ENCODE assay signal across 8 cellular contexts in genomic region chr19:1847348-1847683, GRCh38. TPM values are rescaled to one million over a fixed set of nuclear protein-coding genes. Genes with fewer than 3 reads are reported as not detected.
A peak's percentile ranks its signal among the peaks of the same experiment; 100 is the strongest.
DNase-seq lines count a peak whose midpoint lies in the region; ATAC-seq and TF ChIP-seq lines count a peak whose summit lies in the region.

No MANE protein-coding gene starts in this region.

- peaks cover 33 to 72% (median 50%) of the 10 kb centered on the region in 7 donors for H3K4me1 Mint-ChIP-seq in naive thymus-derived CD4-positive, alpha-beta T cell

- peak overlapping the region; percentile 81 to 93 for H3K9ac ChIP-seq in colonic mucosa (ENCODE audit: low read depth in 2 of 2, low read length in 2 of 2)

- H3K4me3 Mint-ChIP-seq in naive thymus-derived CD4-positive, alpha-beta T cell, result peak overlapping the region; percentile 83 to 95 (median 91)

- no peaks in the 10 kb centered on the region for H3K27me3 Mint-ChIP-seq in naive thymus-derived CD4-positive, alpha-beta T cell

- H3K4me3 ChIP-seq in AG04450 (ENCODE audit: low read depth, low read length) (peak overlapping the region; percentile 96), colonic mucosa (peak overlapping the region; percentile 100)
- peak overlapping the region; percentile 86 for H3K4me3 ChIP-seq in Jurkat, Clone E6-1 (ENCODE audit: low read length)
- peak overlapping the region; percentile 85 for H3K4me3 ChIP-seq in naive thymus-derived CD4-positive, alpha-beta T cell (ENCODE audit: low read length)

- H3K27me3 ChIP-seq in AG04450 (ENCODE audit: control insufficient read depth, insufficient read depth, low read length) (no peaks in the 10 kb centered on the region), colonic mucosa (no peaks in the 10 kb centered on the region)
- no peaks in the 10 kb centered on the region for H3K27me3 ChIP-seq in naive thymus-derived CD4-positive, alpha-beta T cell (ENCODE audit: control insufficient read depth in 2 of 2, insufficient read depth in 2 of 2, low read length in 2 of 2)

- TF ChIP-seq CTCF in AG04450 (IDR thresholded peaks at IDR 0.05; ENCODE audit: low read depth, low read length), result no peak
- TF ChIP-seq CTCF in colonic mucosa (IDR thresholded peaks at IDR 0.05), result no peak

- H3K27ac Mint-ChIP-seq in naive thymus-derived CD4-positive, alpha-beta T cell, result peak overlapping the region; percentile 85 to 95 (median 90)

- ATAC-seq in naive thymus-derived CD4-positive, alpha-beta T cell, result no peak
- ATAC-seq in GM21529 (IDR thresholded peaks at IDR 0.05; ENCODE audit: unreplicated experiment), result no peak

- peaks cover 15% of the 10 kb centered on the region for H3K4me1 ChIP-seq in colonic mucosa
- peaks cover 23 to 61% of the 10 kb centered on the region in 2 donors for H3K4me1 ChIP-seq in naive thymus-derived CD4-positive, alpha-beta T cell (ENCODE audit: control insufficient read depth in 2 of 2, insufficient read depth in 2 of 2, low read length in 2 of 2)

- no peaks in the 10 kb centered on the region; the same call in 1 of the 2 replicates for H3K9me3 ChIP-seq in AG04450 (ENCODE audit: control insufficient read depth, insufficient read depth, low read length)
- H3K9me3 ChIP-seq in colonic mucosa, result no peaks in the 10 kb centered on the region
- H3K9me3 ChIP-seq in naive thymus-derived CD4-positive, alpha-beta T cell (ENCODE audit: control insufficient read depth in 2 of 3, low read length in 3 of 3), result no peaks in the 10 kb centered on the region

- no peaks in the 10 kb centered on the region for H3K36me3 Mint-ChIP-seq in naive thymus-derived CD4-positive, alpha-beta T cell

- intact Hi-C loops in colonic mucosa (cut with DNase I), result no loop called here
- intact Hi-C loops in naive thymus-derived CD4-positive, alpha-beta T cell (cut with micrococcal nuclease), result loop anchor here in 1 of 2 donors (5.0 kb wide), 1 partner anchor 255 kb away; the partner anchor contains the start of gene MBD3

- CTCF ChIA-PET in AG04450 (lab: Charles Lee), result interaction anchor here (1.3 to 2.0 kb wide), 3 partner anchors 7 to 21 kb away, joined by 4 to 17 read pairs (median 12); no protein-coding TSS in a partner anchor
- CTCF ChIA-PET in naive thymus-derived CD4-positive, alpha-beta T cell (lab: Charles Lee), result interaction anchor here (0.5 to 1.5 kb wide), 2 partner anchors 21 to 860 kb away, joined by 3 to 4 read pairs; no protein-coding TSS in a partner anchor

- H3K36me3 ChIP-seq in colonic mucosa, result no peaks in the 10 kb centered on the region
- peaks cover 0 to 27% (median 0%) of the 10 kb centered on the region in 3 experiments for H3K36me3 ChIP-seq in naive thymus-derived CD4-positive, alpha-beta T cell (ENCODE audit: control insufficient read depth in 2 of 3, insufficient read depth in 3 of 3, low read length in 3 of 3)

- POLR2A ChIA-PET in AG04450 (lab: Yijun Ruan, JAX), result no interaction called here
- POLR2A ChIA-PET in naive thymus-derived CD4-positive, alpha-beta T cell (lab: Charles Lee), result interaction anchor here (0.5 to 1.5 kb wide), 3 partner anchors 9 to 29 kb away, joined by 3 to 5 read pairs (median 4); no protein-coding TSS in a partner anchor

- peak overlapping the region; percentile 75 for H3K27ac ChIP-seq in AG04450 (ENCODE audit: low read depth, low read length)
- H3K27ac ChIP-seq in colonic mucosa, result peak overlapping the region; percentile 97
- H3K27ac ChIP-seq in naive thymus-derived CD4-positive, alpha-beta T cell (ENCODE audit: low read depth, low read length), result peak overlapping the region; percentile 99

- DNase-seq in AG04450 (ENCODE audit: low read depth, low spot score), result no peak
- DNase-seq in Jurkat, Clone E6-1 (ENCODE audit: low read depth, low spot score), result no peak
- no peak for DNase-seq in colonic mucosa
- DNase-seq in naive thymus-derived CD4-positive, alpha-beta T cell, result no peak
- DNase-seq in KBM-7, result no peak
- no peak for DNase-seq in dermis blood vessel endothelial cell
- DNase-seq in SW480 (ENCODE audit: low spot score), result no peak

- no peaks in the 10 kb centered on the region for H3K9me3 Mint-ChIP-seq in naive thymus-derived CD4-positive, alpha-beta T cell

- in situ Hi-C loops in KBM-7 (cut with MboI; ENCODE audit: low pct_unique_long_range_greater_than_20kb, low sequenced_read_pairs), result no loop called here

RNA-seq across cellular contexts. Expression of gene REXO1, which starts 1.0 kb away (rescaled TPM):
- polyA plus RNA-seq in AG04450 (2011; rRNA removed), result 5.4 and 8.4 TPM in 2 replicates
- 7.1 and 9.0 TPM in 2 replicates for polyA minus RNA-seq in AG04450 (2011; rRNA and poly(A)+ RNA removed)
- polyA plus RNA-seq in Jurkat, Clone E6-1 (2012; ENCODE audit: insufficient read depth, insufficient read length), result 27.1 TPM
- total RNA-seq in colonic mucosa, result 10 to 100 TPM; 42.0 to 51.7 TPM
- total RNA-seq in naive thymus-derived CD4-positive, alpha-beta T cell, result 10 to 100 TPM; 52.7 to 92.6 (median 73.1) TPM
- 1 to 10 TPM; 5.4 to 9.6 TPM for polyA plus RNA-seq in naive thymus-derived CD4-positive, alpha-beta T cell
- total RNA-seq in dermis blood vessel endothelial cell, result 8.7 and 14.0 TPM in 2 replicates

RNA-seq across cellular contexts. Expression of gene KLF16, which starts 16.1 kb away (rescaled TPM):
- 3.4 and 4.4 TPM in 2 replicates for polyA plus RNA-seq in AG04450 (2011; rRNA removed)
- polyA minus RNA-seq in AG04450 (2011; rRNA and poly(A)+ RNA removed), result 2.7 and 3.0 TPM in 2 replicates
- polyA plus RNA-seq in Jurkat, Clone E6-1 (2012; ENCODE audit: insufficient read depth, insufficient read length), result 17.6 TPM
- total RNA-seq in colonic mucosa, result 10 to 100 TPM; 31.1 to 34.8 TPM
- total RNA-seq in naive thymus-derived CD4-positive, alpha-beta T cell, result 10 to 100 TPM; 20.5 to 65.2 (median 21.1) TPM
- polyA plus RNA-seq in naive thymus-derived CD4-positive, alpha-beta T cell, result under 1 TPM; 0.41 to 0.47 TPM
- total RNA-seq in dermis blood vessel endothelial cell, result 5.3 and 9.5 TPM in 2 replicates

RNA-seq across cellular contexts. Expression of gene ATP8B3, which starts 35.2 kb away (rescaled TPM):
- polyA plus RNA-seq in AG04450 (2011; rRNA removed), result 2.7 and 2.8 TPM in 2 replicates
- 1.9 and 3.4 TPM in 2 replicates for polyA minus RNA-seq in AG04450 (2011; rRNA and poly(A)+ RNA removed)
- 19.0 TPM for polyA plus RNA-seq in Jurkat, Clone E6-1 (2012; ENCODE audit: insufficient read depth, insufficient read length)
- under 1 TPM; 0.15 to 0.42 TPM for total RNA-seq in colonic mucosa
- 10 to 100 TPM in 1 of 5 experiments, 1 to 10 TPM in 4; 1.8 to 15.3 (median 4.0) TPM for total RNA-seq in naive thymus-derived CD4-positive, alpha-beta T cell
- polyA plus RNA-seq in naive thymus-derived CD4-positive, alpha-beta T cell, result under 1 TPM; 0.83 TPM
- 0.85 and 1.2 TPM in 2 replicates for total RNA-seq in dermis blood vessel endothelial cell

RNA-seq across cellular contexts. Expression of gene ABHD17A, which starts 38.0 kb away (rescaled TPM):
- polyA plus RNA-seq in AG04450 (2011; rRNA removed), result 30.8 and 54.5 TPM in 2 replicates
- polyA minus RNA-seq in AG04450 (2011; rRNA and poly(A)+ RNA removed), result 8.1 TPM in 2 replicates
- 78.0 TPM for polyA plus RNA-seq in Jurkat, Clone E6-1 (2012; ENCODE audit: insufficient read depth, insufficient read length)
- total RNA-seq in colonic mucosa (10 to 100 TPM; 53.3 to 78.5 TPM), dermis blood vessel endothelial cell (111 and 142 TPM in 2 replicates)
- 100 to 1,000 TPM in 4 of 5 experiments, 10 to 100 TPM in 1; 92.9 to 175 (median 127) TPM for total RNA-seq in naive thymus-derived CD4-positive, alpha-beta T cell
- 100 to 1,000 TPM; 135 to 140 TPM for polyA plus RNA-seq in naive thymus-derived CD4-positive, alpha-beta T cell

RNA-seq across cellular contexts. Expression of gene ADAT3, which starts 57.9 kb away (rescaled TPM):
- polyA plus RNA-seq in AG04450 (2011; rRNA removed), result 0.35 and 0.55 TPM in 2 replicates
- polyA minus RNA-seq in AG04450 (2011; rRNA and poly(A)+ RNA removed), result 0.17 and 0.37 TPM in 2 replicates
- polyA plus RNA-seq in Jurkat, Clone E6-1 (2012; ENCODE audit: insufficient read depth, insufficient read length), result 3.6 TPM
- 10 to 100 TPM; 14.2 to 24.7 TPM for total RNA-seq in colonic mucosa
- 10 to 100 TPM in 2 of 5 experiments, 1 to 10 TPM in 3; 3.5 to 13.5 (median 6.1) TPM for total RNA-seq in naive thymus-derived CD4-positive, alpha-beta T cell
- 1 to 10 TPM; 2.2 to 5.9 TPM for polyA plus RNA-seq in naive thymus-derived CD4-positive, alpha-beta T cell
- 5.8 and 6.2 TPM in 2 replicates for total RNA-seq in dermis blood vessel endothelial cell
